In the genomic region with DNA sequence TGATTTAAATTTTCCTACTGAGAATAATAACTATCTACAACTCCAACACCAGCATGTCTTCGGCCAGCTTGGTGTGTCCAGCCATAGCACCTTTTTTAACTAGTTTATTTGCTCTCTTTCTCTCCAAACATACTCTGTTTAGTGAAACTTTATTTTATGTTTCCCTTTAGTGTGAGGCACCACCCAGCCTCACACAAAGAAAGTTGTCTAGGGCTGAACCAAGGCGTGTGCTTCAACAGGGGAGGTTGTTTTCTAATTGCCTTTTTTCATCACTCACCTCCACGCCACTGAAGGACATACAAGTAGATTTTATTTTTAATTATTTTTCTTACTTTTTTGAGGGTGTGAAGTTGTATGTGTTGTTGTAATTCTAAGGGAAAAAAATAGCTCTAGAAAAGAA, we compare ENCODE assay signal across 27 cellular contexts.
"Had no signal": no experiment of that assay in that cellular context is flagged by ENCODE, and none has a peak within 500 bp of the region (broad histone marks: within the 10 kb centered on the region; RNA-seq: fewer than 3 reads in every experiment).

No MANE protein-coding gene starts in this region.

- H3K4me1 Mint-ChIP-seq: activated CD4-positive, alpha-beta T cell treated with anti-CD3 and anti-CD28 coated beads, Interleukin-2, amount 10 ng/mL, durations not matched to agents 24 days and 14 days; activated naive CD4-positive, alpha-beta T cell treated with anti-CD3 and anti-CD28 coated beads, Interleukin-2, amount 10 ng/mL, durations not matched to agents 7 days and 5 days; immature natural killer cell had no signal

- H3K27ac Mint-ChIP-seq: activated CD4-positive, alpha-beta memory T cell treated with anti-CD3 and anti-CD28 coated beads for 36 hours; activated CD4-positive, alpha-beta T cell treated with anti-CD3 and anti-CD28 coated beads, Interleukin-2, amount 10 ng/mL, durations not matched to agents 24 days and 14 days; activated naive CD4-positive, alpha-beta T cell treated with anti-CD3 and anti-CD28 coated beads, Interleukin-2, amount 10 ng/mL, durations not matched to agents 7 days and 5 days; activated T-cell treated with anti-CD3 and anti-CD28 coated beads, Interleukin-2, amount 50 U/mL, for 24 hours; immature natural killer cell; nephron progenitor cell; type B pancreatic cell had no signal

- H3K36me3 ChIP-seq: lower lobe of right lung, right lobe of liver, thoracic aorta, uterus had no signal

- FAIRE-seq: astrocyte, TTC549 had no signal

- DNase-seq: activated CD4-positive, alpha-beta memory T cell treated with anti-CD3 and anti-CD28 coated beads for 36 hours; activated CD4-positive, alpha-beta T cell treated with anti-CD3 and anti-CD28 coated beads, Interleukin-2, amount 10 ng/mL, durations not matched to agents 24 days and 14 days; activated CD8-positive, alpha-beta memory T cell treated with anti-CD3 and anti-CD28 coated beads, Interleukin-2, amount 50 U/mL, for 48 hours; activated gamma-delta T cell; activated naive CD4-positive, alpha-beta T cell treated with anti-CD3 and anti-CD28 coated beads, Interleukin-2, amount 10 ng/mL, durations not matched to agents 7 days and 5 days; activated T-cell treated with anti-CD3 and anti-CD28 coated beads, Interleukin-2, amount 50 U/mL, for 24 hours; amniotic stem cell; caudate nucleus; head of caudate nucleus; hippocampal formation; immature natural killer cell; lower lobe of right lung; nephron progenitor cell; posterior cingulate gyrus; right lobe of liver; stimulated activated CD4-positive, alpha-beta T cell treated with anti-CD3 and anti-CD28 coated beads, Interleukin-12 subunit alpha, Interleukin-12 subunit beta, amount 100 ng/mL, for 4 hours; stimulated activated CD4-positive, alpha-beta T cell treated with anti-CD3 and anti-CD28 coated beads, Interleukin-4, amount 100 ng/mL, for 1 hour; stimulated activated naive CD8-positive, alpha-beta T cell treated with anti-CD3 and anti-CD28 coated beads, Interleukin-15, Interleukin-2, amounts not matched to agents 100 U/mL and 50 U/mL, for 24 hours had no signal

- H3K4me3 ChIP-seq: lower lobe of right lung, right lobe of liver, thoracic aorta, uterus had no signal

- H3K27me3 ChIP-seq: right lobe of liver, uterus had no signal

- H3K36me3 Mint-ChIP-seq: activated CD4-positive, alpha-beta memory T cell treated with anti-CD3 and anti-CD28 coated beads for 36 hours; activated naive CD4-positive, alpha-beta T cell treated with anti-CD3 and anti-CD28 coated beads, Interleukin-2, amount 10 ng/mL, durations not matched to agents 7 days and 5 days; immature natural killer cell; type B pancreatic cell had no signal

- H3K4me3 Mint-ChIP-seq: activated CD4-positive, alpha-beta memory T cell treated with anti-CD3 and anti-CD28 coated beads for 36 hours; activated CD4-positive, alpha-beta T cell treated with anti-CD3 and anti-CD28 coated beads, Interleukin-2, amount 10 ng/mL, durations not matched to agents 24 days and 14 days; activated naive CD4-positive, alpha-beta T cell treated with anti-CD3 and anti-CD28 coated beads, Interleukin-2, amount 10 ng/mL, durations not matched to agents 7 days and 5 days; activated T-cell treated with anti-CD3 and anti-CD28 coated beads, Interleukin-2, amount 50 U/mL, for 24 hours; immature natural killer cell; nephron progenitor cell; type B pancreatic cell had no signal

- ATAC-seq: activated CD4-positive, CD25-positive, alpha-beta regulatory T cell treated with anti-CD3 and anti-CD28 coated beads, Interleukin-2, amount 50 U/mL, for 24 hours; esophagus mucosa; left lobe of liver; lower lobe of right lung; right lobe of liver; stimulated activated naive CD8-positive, alpha-beta T cell treated with anti-CD3 and anti-CD28 coated beads, Interleukin-15, Interleukin-2, amounts not matched to agents 100 U/mL and 50 U/mL, for 24 hours had no signal

- H3K4me1 ChIP-seq: lower lobe of right lung, uterus had no signal

- H3K9me3 Mint-ChIP-seq: activated CD4-positive, alpha-beta memory T cell treated with anti-CD3 and anti-CD28 coated beads for 36 hours; activated CD4-positive, alpha-beta T cell treated with anti-CD3 and anti-CD28 coated beads, Interleukin-2, amount 10 ng/mL, durations not matched to agents 24 days and 14 days; activated naive CD4-positive, alpha-beta T cell treated with anti-CD3 and anti-CD28 coated beads, Interleukin-2, amount 10 ng/mL, durations not matched to agents 7 days and 5 days; activated T-cell treated with anti-CD3 and anti-CD28 coated beads, Interleukin-2, amount 50 U/mL, for 24 hours; nephron progenitor cell had no signal

- H3K27me3 Mint-ChIP-seq: activated CD4-positive, alpha-beta T cell treated with anti-CD3 and anti-CD28 coated beads, Interleukin-2, amount 10 ng/mL, durations not matched to agents 24 days and 14 days; activated naive CD4-positive, alpha-beta T cell treated with anti-CD3 and anti-CD28 coated beads, Interleukin-2, amount 10 ng/mL, durations not matched to agents 7 days and 5 days; type B pancreatic cell had no signal

- H3K9me3 ChIP-seq: lower lobe of right lung, right lobe of liver, thoracic aorta, uterus had no signal

- H3K27ac ChIP-seq: lower lobe of right lung, right lobe of liver, thoracic aorta, uterus, VCaP had no signal
